Comparison of ENCODE assay signal across 15 cellular contexts in genomic region chr5:108101816-108102215, GRCh38.
DNase-seq lines count a peak whose midpoint lies in the region; ATAC-seq and TF ChIP-seq lines count a peak whose summit lies in the region.
"Had no signal": no experiment of that assay in that cellular context is flagged by ENCODE, and none has a peak within 500 bp of the region (broad histone marks: within the 10 kb centered on the region; RNA-seq: fewer than 3 reads in every experiment).

No MANE protein-coding gene starts in this region.

- H3K9me3 ChIP-seq in IMR-90 (ENCODE audit: control insufficient read depth, insufficient read depth, low read length) (no peaks in the 10 kb centered on the region), WERI-Rb-1 (ENCODE audit: severe bottlenecking) (no peaks in the 10 kb centered on the region)

- no peak overlapping the region for H3K4me2 ChIP-seq in IMR-90 (ENCODE audit: low read depth, low read length)

- ATAC-seq in IMR-90 (ENCODE audit: low read depth) (no peak), left lobe of liver (peak; percentile 42), HG03521 (IDR thresholded peaks at IDR 0.05; ENCODE audit: unreplicated experiment) (no peak)

- intact Hi-C loops in IMR-90 (cut with micrococcal nuclease) = no loop called here

- H3K56ac ChIP-seq in IMR-90 (ENCODE audit: extremely low read depth, insufficient read depth, low read length) = no peak overlapping the region

- TF ChIP-seq CTCF in IMR-90 (conservative IDR thresholded peaks at IDR 0.05; ENCODE audit: low read depth, low read length) = no peak
- TF ChIP-seq CTCF in WERI-Rb-1 (IDR thresholded peaks at IDR 0.05; ENCODE audit: low read depth, low read length) = no peak

- H3K27ac ChIP-seq in IMR-90 (ENCODE audit: insufficient read depth, low read length) (no peak overlapping the region), WERI-Rb-1 (no peak overlapping the region)

- H3K23ac ChIP-seq in IMR-90 (ENCODE audit: low read depth, low read length) = no peak overlapping the region

- no peaks in the 10 kb centered on the region for H3K79me1 ChIP-seq in IMR-90 (ENCODE audit: low read depth in 1 of 2, low read length in 2 of 2)

- H3K9me1 ChIP-seq in IMR-90 (ENCODE audit: insufficient read depth, low read length) = no peaks in the 10 kb centered on the region

- H3K4ac ChIP-seq in IMR-90 (ENCODE audit: low read depth, low read length) = no peak overlapping the region

- H3K36me3 ChIP-seq in IMR-90 (ENCODE audit: control insufficient read depth, insufficient read depth, low read length) (no peaks in the 10 kb centered on the region), WERI-Rb-1 (no peaks in the 10 kb centered on the region)

- BruUV-seq in IMR-90 (replicated peaks; lab: Mats Ljungman, UMichigan) = no TSS peak

- no peak overlapping the region for H2BK20ac ChIP-seq in IMR-90 (ENCODE audit: low read depth, low read length)

- WGBS in IMR-90 (ENCODE audit: extremely low coverage in 2 of 2, insufficient read length in 1 of 2), 2 experiments = 83% methylated on average over 1 of the region's 3 CpGs; no CpG with 5 or more reads in 1 of the 2 experiments

- H4K8ac ChIP-seq in IMR-90 (ENCODE audit: low read depth in 2 of 2, low read length in 2 of 2) = no peak overlapping the region

- H4K91ac ChIP-seq in IMR-90 (ENCODE audit: insufficient read depth, low read depth, low read length) = no peak overlapping the region

- H2BK120ac ChIP-seq in IMR-90 (ENCODE audit: low read depth, low read length) = no peak overlapping the region

- H3K4me3 ChIP-seq in IMR-90 (ENCODE audit: insufficient read depth, low read depth, low read length) (no peak overlapping the region), WERI-Rb-1 (ENCODE audit: low read depth, low read length) (no peak overlapping the region)

- dilution Hi-C loops in IMR-90 (cut with HindIII; ENCODE audit: low sequenced_read_pairs, unreplicated experiment) = no loop called here

- CTCF ChIA-PET in IMR-90 (lab: Yijun Ruan, JAX) = no interaction called here

- no peaks in the 10 kb centered on the region for H3K27me3 ChIP-seq in IMR-90 (ENCODE audit: control insufficient read depth, insufficient read depth, low read length)
- H3K27me3 ChIP-seq in WERI-Rb-1 (ENCODE audit: insufficient read depth, low read depth, severe bottlenecking) = no peaks in the 10 kb centered on the region

- no peaks in the 10 kb centered on the region for H4K20me1 ChIP-seq in IMR-90 (ENCODE audit: insufficient read depth, low read length)

- in situ Hi-C loops in IMR-90 (cut with MboI; ENCODE audit: low sequenced_read_pairs) = no loop called here

- H3K4me1 ChIP-seq in IMR-90 (ENCODE audit: control insufficient read depth, insufficient read depth, low read length) = no peaks in the 10 kb centered on the region

- H2BK5ac ChIP-seq in IMR-90 (ENCODE audit: low read depth, low read length, poor library complexity, severe bottlenecking) = no peak overlapping the region

- DNase-seq in IMR-90 (no peak), cerebellar cortex (ENCODE audit: low spot score) (peak; percentile 29), left lobe of liver (ENCODE audit: low spot score) (no peak), putamen (ENCODE audit: low spot score) (peak; percentile 34), WERI-Rb-1 (no peak)
- no peak for DNase-seq in activated CD4-positive, alpha-beta T cell treated with anti-CD3 and anti-CD28 coated beads, Interleukin-2, amount 50 U/mL, for 4 hours
- DNase-seq: ACHN; CD4-positive, alpha-beta memory T cell; DND-41; GF-D8; Karpas-422; NCI-H1436; NCI-H510A treated with DMSO at 0.1 percent for 48 hours; SIG-M5 had no signal

- no peak overlapping the region for H4K5ac ChIP-seq in IMR-90 (ENCODE audit: low read depth, low read length)

- peak overlapping the region; percentile 65 for H2AK9ac ChIP-seq in IMR-90 (replicated peaks; ENCODE audit: low read depth, low read length, poor library complexity)

- no peak for TF ChIP-seq POLR2A in IMR-90 (IDR thresholded peaks at IDR 0.05; ENCODE audit: low read depth, low read length)

- TF ChIP-seq RAD21 in IMR-90 (IDR thresholded peaks at IDR 0.05; ENCODE audit: low read length) = no peak

- POLR2A ChIA-PET in IMR-90 (lab: Charles Lee; ENCODE audit: unreplicated experiment) = no interaction called here

- H2BK15ac ChIP-seq in IMR-90 (ENCODE audit: low read depth, low read length) = no peak overlapping the region

- H3K14ac ChIP-seq in IMR-90 (replicated peaks; ENCODE audit: low read depth, low read length) = no peak overlapping the region

- no peak overlapping the region for H2AK5ac ChIP-seq in IMR-90 (ENCODE audit: low read depth, low read length)

- H2AFZ ChIP-seq in IMR-90 (replicated peaks; ENCODE audit: low read length, poor library complexity) = no peak overlapping the region

- no peak overlapping the region for H3K9ac ChIP-seq in IMR-90 (ENCODE audit: low read depth, low read length)

- H3K18ac ChIP-seq in IMR-90 (ENCODE audit: low read depth, low read length) = no peak overlapping the region

TF ChIP-seq in IMR-90, 13 proteins besides CTCF, POLR2A, EP300 and RAD21:
- TF ChIP-seq MAZ (IDR thresholded peaks at IDR 0.05; ENCODE audit: borderline replicate concordance, low read depth, low read length) (no peak), NFE2L2 (IDR thresholded peaks at IDR 0.05; ENCODE audit: low read depth, low read length) (no peak), RFX5 (IDR thresholded peaks at IDR 0.05; ENCODE audit: low read depth, low read length) (no peak), RCOR1 (IDR thresholded peaks at IDR 0.05; ENCODE audit: insufficient replicate concordance, low read length) (no peak), CEBPB (IDR thresholded peaks at IDR 0.05; ENCODE audit: low read depth, low read length) (no peak), SMC3 (IDR thresholded peaks at IDR 0.05; ENCODE audit: low read depth, low read length) (no peak), FOS (IDR thresholded peaks at IDR 0.05; ENCODE audit: low read depth, low read length) (no peak), MXI1 (IDR thresholded peaks at IDR 0.05; ENCODE audit: borderline replicate concordance, low read depth, low read length) (no peak), CHD1 (IDR thresholded peaks at IDR 0.05; ENCODE audit: low read depth, low read length) (no peak), MAFK (IDR thresholded peaks at IDR 0.05; ENCODE audit: low read depth, low read length) (no peak), BHLHE40 (IDR thresholded peaks at IDR 0.05; ENCODE audit: low read depth, low read length) (no peak)
- TF ChIP-seq, protein P1, sequence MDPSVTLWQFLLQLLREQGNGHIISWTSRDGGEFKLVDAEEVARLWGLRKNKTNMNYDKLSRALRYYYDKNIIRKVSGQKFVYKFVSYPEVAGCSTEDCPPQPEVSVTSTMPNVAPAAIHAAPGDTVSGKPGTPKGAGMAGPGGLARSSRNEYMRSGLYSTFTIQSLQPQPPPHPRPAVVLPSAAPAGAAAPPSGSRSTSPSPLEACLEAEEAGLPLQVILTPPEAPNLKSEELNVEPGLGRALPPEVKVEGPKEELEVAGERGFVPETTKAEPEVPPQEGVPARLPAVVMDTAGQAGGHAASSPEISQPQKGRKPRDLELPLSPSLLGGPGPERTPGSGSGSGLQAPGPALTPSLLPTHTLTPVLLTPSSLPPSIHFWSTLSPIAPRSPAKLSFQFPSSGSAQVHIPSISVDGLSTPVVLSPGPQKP (IDR thresholded peaks at IDR 0.05; ENCODE audit: borderline replicate concordance, low read depth, low read length) = no peak
- TF ChIP-seq, protein P2, sequence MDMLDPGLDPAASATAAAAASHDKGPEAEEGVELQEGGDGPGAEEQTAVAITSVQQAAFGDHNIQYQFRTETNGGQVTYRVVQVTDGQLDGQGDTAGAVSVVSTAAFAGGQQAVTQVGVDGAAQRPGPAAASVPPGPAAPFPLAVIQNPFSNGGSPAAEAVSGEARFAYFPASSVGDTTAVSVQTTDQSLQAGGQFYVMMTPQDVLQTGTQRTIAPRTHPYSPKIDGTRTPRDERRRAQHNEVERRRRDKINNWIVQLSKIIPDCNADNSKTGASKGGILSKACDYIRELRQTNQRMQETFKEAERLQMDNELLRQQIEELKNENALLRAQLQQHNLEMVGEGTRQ (IDR thresholded peaks at IDR 0.05; ENCODE audit: low read depth, low read length) = no peak
TF ChIP-seq in IMR-90: peak in this region for 0.

Comparison
In these comparisons a context has a peak if more than half of its experiments do, and no peak if none do; other contexts are left out.
1. DNase-seq: peak in cerebellar cortex (single experiment) and putamen (single experiment); none in IMR-90 (single experiment), left lobe of liver (single experiment), WERI-Rb-1 (single experiment) and activated CD4-positive, alpha-beta T cell treated with anti-CD3 and anti-CD28 coated beads, Interleukin-2, amount 50 U/mL, for 4 hours (0 of 2).